ENCODE assay signal across 8 cellular contexts in the genomic region with DNA sequence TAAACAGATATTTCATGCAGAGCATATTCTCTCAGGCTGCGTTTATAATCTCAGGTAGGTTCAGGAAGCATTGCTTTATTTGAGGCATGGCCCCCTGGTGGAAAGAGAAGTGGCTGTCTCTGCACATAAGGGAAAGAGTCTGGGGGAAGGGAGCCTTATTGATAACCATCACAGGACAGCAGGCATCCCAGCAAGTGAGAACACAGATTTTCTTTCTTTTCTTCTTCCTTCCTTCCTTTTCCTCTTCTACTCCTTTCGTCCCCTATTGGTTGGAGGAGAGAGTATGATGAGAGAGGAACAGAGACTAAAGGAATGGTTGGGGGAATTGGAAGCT. TPM values are rescaled to one million over a fixed set of nuclear protein-coding genes. Genes with fewer than 3 reads are reported as not detected.
DNase-seq lines count a peak whose midpoint lies in the region; ATAC-seq lines count a peak whose summit lies in the region.

No MANE protein-coding gene starts in this region.

- POLR2A ChIA-PET in naive thymus-derived CD4-positive, alpha-beta T cell (lab: Charles Lee) = interaction anchor here (0.6 kb wide), 1 partner anchor 9 kb away, joined by 3 read pairs; no protein-coding TSS in a partner anchor

- no peak overlapping the region for H3K27ac ChIP-seq in naive thymus-derived CD4-positive, alpha-beta T cell (ENCODE audit: low read depth, low read length)

- peaks cover 0 to 39% (median 15%) of the 10 kb centered on the region in 5 donors for H3K36me3 Mint-ChIP-seq in naive thymus-derived CD4-positive, alpha-beta T cell

- no peaks in the 10 kb centered on the region for H3K4me1 ChIP-seq in naive thymus-derived CD4-positive, alpha-beta T cell (ENCODE audit: control insufficient read depth in 2 of 2, insufficient read depth in 2 of 2, low read length in 2 of 2)

- no peaks in the 10 kb centered on the region for H3K27me3 ChIP-seq in naive thymus-derived CD4-positive, alpha-beta T cell (ENCODE audit: control insufficient read depth in 2 of 2, insufficient read depth in 2 of 2, low read length in 2 of 2)

- H3K4me1 Mint-ChIP-seq in naive thymus-derived CD4-positive, alpha-beta T cell = peaks cover 13 to 50% (median 33%) of the 10 kb centered on the region in 7 donors

- peaks cover 0 to 2% (median 0%) of the 10 kb centered on the region in 11 donors for H3K9me3 Mint-ChIP-seq in naive thymus-derived CD4-positive, alpha-beta T cell

- intact Hi-C loops in naive thymus-derived CD4-positive, alpha-beta T cell (cut with micrococcal nuclease) = loop anchor here (1.0 to 2.0 kb wide), 3 partner anchors 128 to 194 kb away; a partner anchor contains a TSS
- intact Hi-C loops in sciatic nerve (cut with DNase I) = no loop called here

- H3K36me3 ChIP-seq in naive thymus-derived CD4-positive, alpha-beta T cell (ENCODE audit: control insufficient read depth in 2 of 3, insufficient read depth in 3 of 3, low read length in 3 of 3) = peaks cover 0 to 13% (median 0%) of the 10 kb centered on the region in 3 experiments

- no peak overlapping the region for H3K4me3 Mint-ChIP-seq in naive thymus-derived CD4-positive, alpha-beta T cell

- no peaks in the 10 kb centered on the region for H3K27me3 Mint-ChIP-seq in naive thymus-derived CD4-positive, alpha-beta T cell

- peak overlapping the region in 2 of 9 donors; percentile 13 to 51 for H3K27ac Mint-ChIP-seq in naive thymus-derived CD4-positive, alpha-beta T cell

- no peak overlapping the region for H3K4me3 ChIP-seq in naive thymus-derived CD4-positive, alpha-beta T cell (ENCODE audit: low read length)

- CTCF ChIA-PET in naive thymus-derived CD4-positive, alpha-beta T cell (lab: Charles Lee) = no interaction called here

- DNase-seq in activated CD4-positive, alpha-beta T cell treated with anti-CD3 and anti-CD28 coated beads for 4 hours = peak; percentile 18 to 23
- DNase-seq in activated CD4-positive, alpha-beta T cell treated with anti-CD3 and anti-CD28 coated beads for 1 hour = no peak
- DNase-seq in HuH-7.5 (ENCODE audit: low spot score) = peak; percentile 28
- peak; percentile 19 for DNase-seq in amniotic epithelial cell (ENCODE audit: low read depth)
- peak in 6 of 9 donors; percentile 12 to 38 (median 22) for DNase-seq in naive thymus-derived CD4-positive, alpha-beta T cell
- no peak for DNase-seq in sciatic nerve (ENCODE audit: low spot score)
- DNase-seq in activated T-cell treated with anti-CD3 and anti-CD28 coated beads for 4 hours = no peak
- DNase-seq in COLO829 (ENCODE audit: low spot score) = no peak

- peak; percentile 59 for ATAC-seq in naive thymus-derived CD4-positive, alpha-beta T cell
- no peak for ATAC-seq in sciatic nerve

- H3K9me3 ChIP-seq in naive thymus-derived CD4-positive, alpha-beta T cell (ENCODE audit: control insufficient read depth in 2 of 3, low read length in 3 of 3) = no peaks in the 10 kb centered on the region

RNA-seq across cellular contexts. Expression of a gene that starts 21.9 kb away (rescaled TPM):
- 10 to 100 TPM; 33.7 to 49.7 (median 34.3) TPM for total RNA-seq in naive thymus-derived CD4-positive, alpha-beta T cell
- polyA plus RNA-seq in naive thymus-derived CD4-positive, alpha-beta T cell = 10 to 100 TPM; 93.1 to 97.1 TPM
- total RNA-seq in sciatic nerve = 41.6 TPM

Comparison
In these comparisons a context has a peak if more than half of its experiments do, and no peak if none do; other contexts are left out.
1. DNase-seq: peak in activated CD4-positive, alpha-beta T cell treated with anti-CD3 and anti-CD28 coated beads for 4 hours (2 of 2), HuH-7.5 (single experiment), amniotic epithelial cell (single experiment) and naive thymus-derived CD4-positive, alpha-beta T cell (6 of 9); none in activated CD4-positive, alpha-beta T cell treated with anti-CD3 and anti-CD28 coated beads for 1 hour (single experiment), sciatic nerve (single experiment), activated T-cell treated with anti-CD3 and anti-CD28 coated beads for 4 hours (single experiment) and COLO829 (single experiment).